13 cellular contexts compared by ENCODE assay signal in genomic region chr19:13882419-13882795, GRCh38. TPM values are rescaled to one million over a fixed set of nuclear protein-coding genes. Genes with fewer than 3 reads are reported as not detected.
DNase-seq lines count a peak whose midpoint lies in the region; ATAC-seq and TF ChIP-seq lines count a peak whose summit lies in the region.
"Had no signal": no experiment of that assay in that cellular context is flagged by ENCODE, and none has a peak within 500 bp of the region (broad histone marks: within the 10 kb centered on the region; RNA-seq: fewer than 3 reads in every experiment).

No MANE protein-coding gene starts in this region.

- peaks cover 24% of the 10 kb centered on the region for H3K4me1 ChIP-seq in mesenchymal stem cell (ENCODE audit: control insufficient read depth, insufficient read depth, low read depth, low read length)
- peaks cover 56% of the 10 kb centered on the region for H3K4me1 ChIP-seq in testis

- no peak for TF ChIP-seq CTCF in testis (IDR thresholded peaks at IDR 0.05)

- no peaks in the 10 kb centered on the region for H3K9me3 Mint-ChIP-seq in activated CD8-positive, alpha-beta memory T cell treated with anti-CD3 and anti-CD28 coated beads, Interleukin-2, amount 10 ng/mL, durations not matched to agents 7 days and 5 days (ENCODE audit: low read depth)
- H3K9me3 Mint-ChIP-seq in activated T-helper 17 cell treated with anti-CD3 and anti-CD28 coated beads, Interleukin-2, amount 50 U/mL, for 72 hours, result no peaks in the 10 kb centered on the region

- H3K36me3 Mint-ChIP-seq in activated CD8-positive, alpha-beta memory T cell treated with anti-CD3 and anti-CD28 coated beads, Interleukin-2, amount 10 ng/mL, durations not matched to agents 7 days and 5 days, result no peaks in the 10 kb centered on the region
- no peaks in the 10 kb centered on the region for H3K36me3 Mint-ChIP-seq in activated T-helper 17 cell treated with anti-CD3 and anti-CD28 coated beads, Interleukin-2, amount 50 U/mL, for 72 hours (ENCODE audit: low read depth)

- no peak overlapping the region for H3K4me3 Mint-ChIP-seq in activated CD8-positive, alpha-beta memory T cell treated with anti-CD3 and anti-CD28 coated beads, Interleukin-2, amount 10 ng/mL, durations not matched to agents 7 days and 5 days
- H3K4me3 Mint-ChIP-seq in activated T-helper 17 cell treated with anti-CD3 and anti-CD28 coated beads, Interleukin-2, amount 50 U/mL, for 72 hours, result peak overlapping the region; percentile 75

- H3K4me1 Mint-ChIP-seq in activated CD8-positive, alpha-beta memory T cell treated with anti-CD3 and anti-CD28 coated beads, Interleukin-2, amount 10 ng/mL, durations not matched to agents 7 days and 5 days, result peaks cover 56% of the 10 kb centered on the region
- peaks cover 19% of the 10 kb centered on the region for H3K4me1 Mint-ChIP-seq in activated T-helper 17 cell treated with anti-CD3 and anti-CD28 coated beads, Interleukin-2, amount 50 U/mL, for 72 hours

- H2BK12ac ChIP-seq in mesenchymal stem cell (ENCODE audit: low read length in 2 of 2), result peak overlapping the region in 1 of 2 experiments; percentile 42

- no peak overlapping the region for H3K4ac ChIP-seq in mesenchymal stem cell (ENCODE audit: low read depth in 1 of 2, low read length in 2 of 2)

- H3K23ac ChIP-seq in mesenchymal stem cell (ENCODE audit: low read length in 2 of 2), result no peak overlapping the region

- no peak overlapping the region for H2BK15ac ChIP-seq in mesenchymal stem cell (ENCODE audit: low read depth, poor library complexity, severe bottlenecking)

- CTCF ChIA-PET in activated CD8-positive, alpha-beta memory T cell treated with anti-CD3 and anti-CD28 coated beads, Interleukin-2, amount 10 ng/mL, durations not matched to agents 7 days and 5 days (lab: Charles Lee), result interaction anchor here (0.8 to 11.4 kb wide), 16 partner anchors 20 to 466 kb away, joined by 3 to 153 read pairs (median 12); partner anchors contain the start of genes ASF1B, DCAF15, IL27RA and MISP3

- no peaks in the 10 kb centered on the region for H3K79me1 ChIP-seq in mesenchymal stem cell (replicated peaks; ENCODE audit: low read length, poor library complexity, severe bottlenecking)

- no peak overlapping the region for H3K4me2 ChIP-seq in mesenchymal stem cell (ENCODE audit: low read length, poor library complexity, severe bottlenecking)

- no peak for ATAC-seq in activated CD8-positive, alpha-beta memory T cell treated with anti-CD3 and anti-CD28 coated beads, Interleukin-2, amount 10 ng/mL, durations not matched to agents 7 days and 5 days
- ATAC-seq in activated T-helper 17 cell treated with anti-CD3 and anti-CD28 coated beads, Interleukin-2, amount 50 U/mL, for 72 hours (replicated peaks), result no peak

- H3K18ac ChIP-seq in mesenchymal stem cell (ENCODE audit: low read depth in 1 of 2, low read length in 2 of 2), result no peak overlapping the region

- no peak overlapping the region for H3K14ac ChIP-seq in mesenchymal stem cell (ENCODE audit: low read length in 2 of 2)

- peak overlapping the region; percentile 50 for H3K9ac ChIP-seq in mesenchymal stem cell (ENCODE audit: low read length)

- no peaks in the 10 kb centered on the region for H3K9me3 ChIP-seq in mesenchymal stem cell (ENCODE audit: control insufficient read depth, low read length)
- H3K9me3 ChIP-seq in testis, result no peaks in the 10 kb centered on the region

- no peak overlapping the region for H4K91ac ChIP-seq in mesenchymal stem cell (ENCODE audit: low read length)

- peak overlapping the region; percentile 34 for H2AK5ac ChIP-seq in mesenchymal stem cell (ENCODE audit: low read length, severe bottlenecking)

- H4K8ac ChIP-seq in mesenchymal stem cell (ENCODE audit: low read length), result no peak overlapping the region

- no peak overlapping the region for H2BK120ac ChIP-seq in mesenchymal stem cell (ENCODE audit: low read depth, low read length)

- no peak for TF ChIP-seq POLR2A in testis (IDR thresholded peaks at IDR 0.05)

- H3K36me3 ChIP-seq in mesenchymal stem cell (ENCODE audit: control insufficient read depth in 1 of 2, insufficient read depth in 2 of 2, low read depth in 1 of 2, low read length in 2 of 2), result peaks cover 0 to 2% of the 10 kb centered on the region in 2 experiments
- H3K36me3 ChIP-seq in testis (ENCODE audit: low read depth, missing control alignments), result no peaks in the 10 kb centered on the region

- peak overlapping the region; percentile 82 for H3K27ac Mint-ChIP-seq in activated CD8-positive, alpha-beta memory T cell treated with anti-CD3 and anti-CD28 coated beads, Interleukin-2, amount 10 ng/mL, durations not matched to agents 7 days and 5 days
- H3K27ac Mint-ChIP-seq in activated T-helper 17 cell treated with anti-CD3 and anti-CD28 coated beads, Interleukin-2, amount 50 U/mL, for 72 hours, result peak overlapping the region; percentile 89

- no peak for DNase-seq in activated CD8-positive, alpha-beta memory T cell treated with anti-CD3 and anti-CD28 coated beads, Interleukin-2, amount 10 ng/mL, durations not matched to agents 7 days and 5 days
- no peak for DNase-seq in activated CD8-positive, alpha-beta memory T cell treated with anti-CD3 and anti-CD28 coated beads, Interleukin-2, amount 50 U/mL, for 4 hours
- DNase-seq in mesenchymal stem cell (no peak), testis (no peak), iPS-NIHi7 (ENCODE audit: extremely low spot score) (no peak), NOMO-1 (lab: John Stamatoyannopoulos, UW; ENCODE audit: unreplicated experiment in 2 of 2) (no peak), mesenteric fat pad (ENCODE audit: low spot score) (no peak)
- DNase-seq: NCI-H1436, NCI-H524 treated with DMSO at 0.1 percent for 48 hours had no signal

- H3K27ac ChIP-seq in mesenchymal stem cell (ENCODE audit: low read length, poor library complexity, severe bottlenecking) (no peak overlapping the region), testis (peak overlapping the region; percentile 32 to 87)

- H3K4me3 ChIP-seq in mesenchymal stem cell (ENCODE audit: insufficient read depth in 1 of 2, low read depth in 1 of 2, low read length in 2 of 2), result no peak overlapping the region
- no peak overlapping the region for H3K4me3 ChIP-seq in testis

- H2AFZ ChIP-seq in mesenchymal stem cell (ENCODE audit: low read depth, low read length), result no peak overlapping the region

- H2BK5ac ChIP-seq in mesenchymal stem cell (ENCODE audit: low read depth, low read length, poor library complexity, severe bottlenecking), result no peak overlapping the region

- intact Hi-C loops in testis (cut with DNase I; ENCODE audit: low total_unique reads), result loop anchor here (10.0 kb wide), 1 partner anchor 192 kb away; the partner anchor contains the start of gene MISP3

- H3K27me3 ChIP-seq in mesenchymal stem cell (ENCODE audit: control insufficient read depth in 1 of 2, insufficient read depth in 1 of 2, low read length in 2 of 2), result peaks cover 0 to 21% of the 10 kb centered on the region in 2 experiments
- H3K27me3 ChIP-seq in testis, result no peaks in the 10 kb centered on the region

- WGBS in mesenchymal stem cell, result 90% methylated on average over 5 of the region's 5 CpGs
- WGBS in testis, 2 donors, result 60 to 69% methylated on average over 1 to 5 of the region's 5 CpGs

- H3K27me3 Mint-ChIP-seq in activated CD8-positive, alpha-beta memory T cell treated with anti-CD3 and anti-CD28 coated beads, Interleukin-2, amount 10 ng/mL, durations not matched to agents 7 days and 5 days, result peaks cover 9% of the 10 kb centered on the region
- no peaks in the 10 kb centered on the region for H3K27me3 Mint-ChIP-seq in activated T-helper 17 cell treated with anti-CD3 and anti-CD28 coated beads, Interleukin-2, amount 50 U/mL, for 72 hours

RNA-seq across cellular contexts. Expression of gene NANOS3, which starts 5.5 kb away (rescaled TPM):
- 1 to 10 TPM; 1.1 to 2.8 TPM for total RNA-seq in activated CD8-positive, alpha-beta memory T cell treated with anti-CD3 and anti-CD28 coated beads, Interleukin-2, amount 10 ng/mL, durations not matched to agents 7 days and 5 days
- total RNA-seq in activated T-helper 17 cell treated with anti-CD3 and anti-CD28 coated beads, Interleukin-2, amount 50 U/mL, for 72 hours, result 1 to 10 TPM; 1.2 to 3.6 TPM
- polyA plus RNA-seq in mesenchymal stem cell (2013, experiment 1 of 2), result 1.4 TPM
- 3.1 TPM for polyA plus RNA-seq in mesenchymal stem cell (2013, experiment 2 of 2)
- total RNA-seq in testis (10 to 100 TPM; 14.5 to 18.6 TPM), mesenteric fat pad (not detected)
- 9.3 TPM for polyA plus RNA-seq in testis (ENCODE audit: insufficient read depth, low read depth, low replicate concordance)
- total RNA-seq: SK-MEL-5, subcutaneous adipose tissue had no signal

RNA-seq across cellular contexts. Expression of gene BRME1, which starts 23.5 kb away (rescaled TPM):
- 1 to 10 TPM; 4.1 to 4.4 TPM for total RNA-seq in activated CD8-positive, alpha-beta memory T cell treated with anti-CD3 and anti-CD28 coated beads, Interleukin-2, amount 10 ng/mL, durations not matched to agents 7 days and 5 days
- total RNA-seq in activated T-helper 17 cell treated with anti-CD3 and anti-CD28 coated beads, Interleukin-2, amount 50 U/mL, for 72 hours, result 10 to 100 TPM in 1 of 2 donors, 1 to 10 TPM in 1; 4.8 to 12.5 TPM
- 0.22 TPM for polyA plus RNA-seq in mesenchymal stem cell (2013, experiment 1 of 2)
- polyA plus RNA-seq in mesenchymal stem cell (2013, experiment 2 of 2), result 0.22 TPM
- total RNA-seq in testis, result 10 to 100 TPM; 26.3 to 48.9 TPM
- polyA plus RNA-seq in testis (ENCODE audit: insufficient read depth, low read depth, low replicate concordance), result 17.8 TPM
- 0.67 TPM for total RNA-seq in mesenteric fat pad

RNA-seq across cellular contexts. Expression of gene CC2D1A, which starts 23.6 kb away (rescaled TPM):
- 10 to 100 TPM; 34.0 to 35.1 TPM for total RNA-seq in activated CD8-positive, alpha-beta memory T cell treated with anti-CD3 and anti-CD28 coated beads, Interleukin-2, amount 10 ng/mL, durations not matched to agents 7 days and 5 days
- 10 to 100 TPM; 34.6 to 35.4 TPM for total RNA-seq in activated T-helper 17 cell treated with anti-CD3 and anti-CD28 coated beads, Interleukin-2, amount 50 U/mL, for 72 hours
- 15.2 TPM for polyA plus RNA-seq in mesenchymal stem cell (2013, experiment 1 of 2)
- polyA plus RNA-seq in mesenchymal stem cell (2013, experiment 2 of 2), result 15.0 TPM
- total RNA-seq in testis (10 to 100 TPM; 56.6 to 62.7 TPM), mesenteric fat pad (30.2 TPM)
- polyA plus RNA-seq in testis (ENCODE audit: insufficient read depth, low read depth, low replicate concordance), result 31.0 TPM

RNA-seq across cellular contexts. Expression of gene PODNL1, which starts 55.8 kb away (rescaled TPM):
- under 1 TPM; 0.29 to 0.47 TPM for total RNA-seq in activated CD8-positive, alpha-beta memory T cell treated with anti-CD3 and anti-CD28 coated beads, Interleukin-2, amount 10 ng/mL, durations not matched to agents 7 days and 5 days
- 1 to 10 TPM in 1 of 2 donors, under 1 TPM in 1; 0.90 to 1.0 TPM for total RNA-seq in activated T-helper 17 cell treated with anti-CD3 and anti-CD28 coated beads, Interleukin-2, amount 50 U/mL, for 72 hours
- 4.7 TPM for polyA plus RNA-seq in mesenchymal stem cell (2013, experiment 1 of 2)
- polyA plus RNA-seq in mesenchymal stem cell (2013, experiment 2 of 2), result 3.7 TPM
- total RNA-seq in testis, result 10 to 100 TPM; 12.6 to 14.6 TPM
- 5.8 TPM for polyA plus RNA-seq in testis (ENCODE audit: insufficient read depth, low read depth, low replicate concordance)
- total RNA-seq in mesenteric fat pad, result 0.93 TPM
- total RNA-seq: A673, SK-MEL-5 had no signal
